In the genomic region with DNA sequence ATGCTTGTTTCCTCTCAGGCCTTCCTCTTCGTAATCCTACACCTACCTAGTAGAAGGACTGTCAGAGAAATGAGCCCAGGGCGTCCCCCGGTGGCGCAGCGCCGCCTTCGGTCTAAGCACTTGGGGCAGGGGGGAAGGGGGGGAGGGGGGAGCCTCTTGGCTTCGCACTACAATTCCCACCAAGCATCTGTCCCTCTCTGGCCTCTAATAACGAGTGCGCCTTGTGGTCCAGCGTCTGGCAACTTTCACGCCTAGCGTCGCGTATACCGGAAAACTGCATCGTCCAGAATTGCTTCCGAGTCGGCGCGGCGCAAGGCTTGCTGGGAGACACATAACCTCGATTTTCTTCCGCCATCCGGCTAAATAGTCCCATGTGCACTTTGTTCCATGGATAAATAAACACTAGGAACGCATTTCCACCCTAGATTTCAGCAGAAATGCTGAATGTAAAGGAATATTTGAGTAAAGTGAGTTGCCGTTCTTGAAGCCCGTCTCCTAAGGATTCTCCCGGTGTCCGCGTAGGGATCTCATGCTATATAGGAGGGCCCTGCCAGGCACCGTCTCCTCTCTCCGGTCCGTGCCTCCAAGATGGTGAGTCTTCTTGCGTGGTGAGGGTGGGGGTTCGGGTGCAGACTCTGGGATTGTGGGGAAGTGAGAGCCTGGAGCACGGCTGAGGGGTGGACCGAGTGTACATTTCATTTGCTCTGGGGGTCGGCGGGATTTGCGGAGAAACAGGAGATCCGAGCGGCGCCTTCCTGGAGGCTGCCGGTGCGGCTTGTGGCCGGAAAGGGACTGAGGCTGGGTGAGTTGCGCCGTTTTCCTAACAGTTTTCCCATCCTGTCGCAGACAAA, we compare ENCODE assay signal across 8 cellular contexts. TPM values are rescaled to one million over a fixed set of nuclear protein-coding genes. Genes with fewer than 3 reads are reported as not detected.
DNase-seq lines count a peak whose midpoint lies in the region; ATAC-seq and TF ChIP-seq lines count a peak whose summit lies in the region.

RPS26 (plus strand) TSS at position 340 of the 851 bp plus-strand sequence; CDS start at position 589, 249 bp downstream.

- peak within 1 kb of the TSS; percentile 100 for H3K4me2 ChIP-seq in PC-9

- peaks cover 13% of the 10 kb centered on the region; the same call in 1 of the 2 replicates for H4K20me1 ChIP-seq in PC-9 (ENCODE audit: insufficient read depth)

- peak within 1 kb of the TSS; percentile 99 for H3K27ac Mint-ChIP-seq in activated T-cell treated with anti-CD3 and anti-CD28 coated beads, Interleukin-2, amount 50 U/mL, for 24 hours

- peaks cover 54% of the 10 kb centered on the region for H3F3A ChIP-seq in PC-9 (ENCODE audit: insufficient read depth, low read depth)

- CTCF ChIA-PET in PC-9 (lab: Charles Lee), result no interaction called here

- H3K9ac ChIP-seq in mucosa of stomach (ENCODE audit: low read length), result peak within 1 kb of the TSS; percentile 87

- intact Hi-C loops in PC-9 (cut with micrococcal nuclease; ENCODE audit: unreplicated experiment), result loop anchor here (1.0 to 10.0 kb wide), 8 partner anchors 45 to 304 kb away; partner anchors contain the start of genes NABP2, ORMDL2, PYM1 and RNF41

- H3K79me2 ChIP-seq in PC-9 (ENCODE audit: low read depth), result peaks cover 26% of the 10 kb centered on the region

- H3K27me3 ChIP-seq in PC-9 (ENCODE audit: insufficient read depth, low read depth) (no peaks in the 10 kb centered on the region), esophagus (ENCODE audit: control insufficient read depth in 1 of 2, insufficient read depth in 2 of 2, low read length in 2 of 2) (no peaks in the 10 kb centered on the region), mucosa of stomach (ENCODE audit: control insufficient read depth, insufficient read depth, low read length) (no peaks in the 10 kb centered on the region)

- H3K4me3 Mint-ChIP-seq in activated T-cell treated with anti-CD3 and anti-CD28 coated beads, Interleukin-2, amount 50 U/mL, for 24 hours, result peak within 1 kb of the TSS; percentile 99

- 0% methylated on average over 49 to 50 of the region's 50 CpGs for WGBS in esophagus, 2 donors

- DNase-seq in DMS79 (lab: John Stamatoyannopoulos, UW), result peak; percentile 91
- DNase-seq in KBM-7, result peak; percentile 99
- peak; percentile 95 to 96 for DNase-seq in PC-9
- peak; percentile 90 for DNase-seq in activated T-cell treated with anti-CD3 and anti-CD28 coated beads, Interleukin-2, amount 50 U/mL, for 24 hours
- peak; percentile 81 for DNase-seq in stimulated activated CD8-positive, alpha-beta memory T cell treated with anti-CD3 and anti-CD28 coated beads, Interleukin-7, amount 100 ng/mL, for 1 hour (ENCODE audit: low read depth in 2 of 2)

- H3K9me3 ChIP-seq in PC-9 (ENCODE audit: insufficient read depth, low read depth), result no peaks in the 10 kb centered on the region
- no peaks in the 10 kb centered on the region for H3K9me3 ChIP-seq in esophagus (ENCODE audit: control insufficient read depth in 2 of 2, insufficient read depth in 1 of 2, low read depth in 1 of 2, low read length in 1 of 2)
- H3K9me3 ChIP-seq in mucosa of stomach (ENCODE audit: control insufficient read depth, low read length), result no peaks in the 10 kb centered on the region

- H3K27ac ChIP-seq in PC-9 (peak within 1 kb of the TSS; percentile 68), esophagus (ENCODE audit: low read depth in 2 of 2, low read length in 1 of 2) (peak within 1 kb of the TSS; percentile 79 to 94)

- no TSS peak for BruUV-seq in PC-9 (replicated peaks; lab: Mats Ljungman, UMichigan)

- H3K27me3 Mint-ChIP-seq in activated T-cell treated with anti-CD3 and anti-CD28 coated beads, Interleukin-2, amount 50 U/mL, for 24 hours, result no peaks in the 10 kb centered on the region

- no peaks in the 10 kb centered on the region for H3K9me3 Mint-ChIP-seq in activated T-cell treated with anti-CD3 and anti-CD28 coated beads, Interleukin-2, amount 50 U/mL, for 24 hours

- peaks cover 68% of the 10 kb centered on the region for H3K4me1 Mint-ChIP-seq in activated T-cell treated with anti-CD3 and anti-CD28 coated beads, Interleukin-2, amount 50 U/mL, for 24 hours (ENCODE audit: low read depth)

- ATAC-seq in GM21717 (IDR thresholded peaks at IDR 0.05; ENCODE audit: unreplicated experiment), result peak; percentile 88

- H3K4me3 ChIP-seq in PC-9, result peak within 1 kb of the TSS; percentile 73
- H3K4me3 ChIP-seq in esophagus (ENCODE audit: low read depth in 1 of 2, low read length in 2 of 2), result peak within 1 kb of the TSS; percentile 93 to 97
- H3K4me3 ChIP-seq in mucosa of stomach (ENCODE audit: low read length), result peak within 1 kb of the TSS; percentile 68

- POLR2A ChIA-PET in PC-9 (lab: Charles Lee; ENCODE audit: unreplicated experiment), result interaction anchor here (0.7 kb wide), 2 partner anchors 68 to 117 kb away, joined by 4 read pairs; partner anchors contain the start of gene RAB5B

- peak; percentile 51 for TF ChIP-seq CTCF in PC-9 (conservative IDR thresholded peaks at IDR 0.05)

- H3K36me3 ChIP-seq in PC-9 (ENCODE audit: low read depth) (peaks cover 25% of the 10 kb centered on the region), esophagus (ENCODE audit: control insufficient read depth in 2 of 2, insufficient read depth in 2 of 2, low read length in 1 of 2) (peaks cover 5 to 6% of the 10 kb centered on the region in 2 donors), mucosa of stomach (ENCODE audit: control insufficient read depth, insufficient read depth, low read length) (peaks cover 16% of the 10 kb centered on the region)

- H3K4me1 ChIP-seq in PC-9 (replicated peaks; ENCODE audit: insufficient read depth) (peaks cover 24% of the 10 kb centered on the region), esophagus (ENCODE audit: control insufficient read depth in 2 of 2, insufficient read depth in 2 of 2, low read length in 1 of 2) (peaks cover 0 to 2% of the 10 kb centered on the region in 2 donors), mucosa of stomach (ENCODE audit: control insufficient read depth, insufficient read depth, low read length) (peaks cover 11% of the 10 kb centered on the region)

- peak within 1 kb of the TSS; percentile 97 for H2AFZ ChIP-seq in PC-9

- H3K36me3 Mint-ChIP-seq in activated T-cell treated with anti-CD3 and anti-CD28 coated beads, Interleukin-2, amount 50 U/mL, for 24 hours (ENCODE audit: low read depth), result peaks cover 61% of the 10 kb centered on the region

- in situ Hi-C loops in KBM-7 (cut with MboI; ENCODE audit: low pct_unique_long_range_greater_than_20kb, low sequenced_read_pairs), result no loop called here

- no peaks in the 10 kb centered on the region for H3K9me2 ChIP-seq in PC-9 (ENCODE audit: insufficient read depth)

RNA-seq across cellular contexts. Expression of gene RPS26, which starts in this region (rescaled TPM):
- 25.2 and 43.3 TPM in 2 replicates for total RNA-seq in PC-9 (2021)
- polyA plus RNA-seq in esophagus, result 100 to 1,000 TPM; 899 to 941 TPM

Comparison
In these comparisons a context has a peak if more than half of its experiments do, and no peak if none do; other contexts are left out.
1. Peak in every context shown above with its lines: DNase-seq, ATAC-seq, H3K4me3 ChIP-seq and H3K27ac ChIP-seq.